ENCODE assay signal across 34 cellular contexts in the genomic region with DNA sequence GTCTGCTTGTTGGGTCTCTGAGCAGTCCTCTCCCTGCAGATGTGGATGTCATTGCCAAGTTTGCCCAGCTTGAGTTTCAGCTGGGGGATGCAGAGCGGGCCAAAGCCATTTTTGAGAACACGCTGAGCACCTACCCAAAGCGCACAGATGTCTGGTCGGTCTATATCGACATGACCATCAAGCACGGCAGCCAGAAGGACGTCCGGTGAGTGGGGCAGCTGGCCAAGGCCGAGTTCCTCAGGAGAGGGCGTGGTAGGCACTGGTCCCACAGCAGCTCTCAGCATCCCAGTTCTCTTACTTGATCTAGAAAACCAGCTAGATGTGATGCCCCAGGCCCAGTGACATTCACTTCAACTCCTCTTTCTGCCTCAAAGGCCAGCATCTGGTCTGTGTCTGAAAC. TPM values are rescaled to one million over a fixed set of nuclear protein-coding genes. Genes with fewer than 3 reads are reported as not detected.
DNase-seq lines count a peak whose midpoint lies in the region; ATAC-seq, FAIRE-seq and TF ChIP-seq lines count a peak whose summit lies in the region.
"Had no signal": no experiment of that assay in that cellular context is flagged by ENCODE, and none has a peak within 500 bp of the region (broad histone marks: within the 10 kb centered on the region; RNA-seq: fewer than 3 reads in every experiment).

No MANE protein-coding gene starts in this region.

- no peak overlapping the region for H3K9ac ChIP-seq in subcutaneous abdominal adipose tissue (ENCODE audit: low read length in 5 of 5)

- DNase-seq in activated naive CD4-positive, alpha-beta T cell treated with anti-CD3 and anti-CD28 coated beads, Interleukin-2, amount 10 ng/mL, durations not matched to agents 7 days and 5 days, result no peak
- DNase-seq in activated naive CD4-positive, alpha-beta T cell treated with anti-CD3 and anti-CD28 coated beads, Interleukin-2, amount 50 U/mL, for 16 hours, result no peak
- DNase-seq in T-cell (no peak), Peyer's patch (no peak), GM12892 (ENCODE audit: insufficient read length) (no peak)
- no peak for DNase-seq in naive thymus-derived CD4-positive, alpha-beta T cell
- DNase-seq: activated CD4-positive, alpha-beta T cell treated with anti-CD3 and anti-CD28 coated beads for 4 hours; activated naive CD4-positive, alpha-beta T cell; activated T-cell treated with anti-CD3 and anti-CD28 coated beads, Interleukin-2, amount 50 U/mL, for 72 hours; amniotic stem cell; brain microvascular endothelial cell; CD8-positive, alpha-beta T cell; HCEC 1CT; hippocampal formation; Kasumi-1; left cardiac atrium; mesenchymal stem cell; NCI-H1417 treated with DMSO at 0.1 percent for 48 hours; NCI-H2081; NCI-H524 treated with DMSO at 0.1 percent for 48 hours; PC-3; right lobe of liver; SHP77 treated with DMSO at 0.1 percent for 48 hours; stimulated activated CD4-positive, alpha-beta T cell treated with anti-CD3 and anti-CD28 coated beads, Interleukin-4, amount 100 ng/mL, for 4 hours; WERI-Rb-1 had no signal

- intact Hi-C loops in naive thymus-derived CD4-positive, alpha-beta T cell (cut with micrococcal nuclease), result no loop called here

- no peak overlapping the region for H3K4me3 Mint-ChIP-seq in activated naive CD4-positive, alpha-beta T cell treated with anti-CD3 and anti-CD28 coated beads, Interleukin-2, amount 10 ng/mL, durations not matched to agents 7 days and 5 days
- no peak overlapping the region for H3K4me3 Mint-ChIP-seq in T-cell
- H3K4me3 Mint-ChIP-seq in naive thymus-derived CD4-positive, alpha-beta T cell, result no peak overlapping the region
- H3K4me3 Mint-ChIP-seq: activated T-cell treated with anti-CD3 and anti-CD28 coated beads, Interleukin-2, amount 50 U/mL, for 72 hours; CD8-positive, alpha-beta T cell had no signal

- H3K36me3 ChIP-seq in gastroesophageal sphincter, result peaks cover 0 to 100% of the 10 kb centered on the region in 2 donors
- peaks cover 0 to 84% (median 80%) of the 10 kb centered on the region in 5 donors for H3K36me3 ChIP-seq in subcutaneous abdominal adipose tissue (ENCODE audit: control insufficient read depth in 5 of 5, insufficient read depth in 5 of 5, low read length in 5 of 5)
- peaks cover 0 to 80% (median 0%) of the 10 kb centered on the region in 3 donors for H3K36me3 ChIP-seq in Peyer's patch
- peaks cover 0 to 88% (median 8%) of the 10 kb centered on the region in 3 experiments for H3K36me3 ChIP-seq in naive thymus-derived CD4-positive, alpha-beta T cell (ENCODE audit: control insufficient read depth in 2 of 3, insufficient read depth in 3 of 3, low read length in 3 of 3)

- CTCF ChIA-PET in activated naive CD4-positive, alpha-beta T cell treated with anti-CD3 and anti-CD28 coated beads, Interleukin-2, amount 10 ng/mL, durations not matched to agents 7 days and 5 days (lab: Charles Lee), result interaction anchor here (0.7 kb wide), 1 partner anchor 32 kb away, joined by 4 read pairs; no protein-coding TSS in a partner anchor
- CTCF ChIA-PET in T-cell (lab: Charles Lee), result no interaction called here
- CTCF ChIA-PET in naive thymus-derived CD4-positive, alpha-beta T cell (lab: Charles Lee), result no interaction called here

- H3K36me3 Mint-ChIP-seq in activated naive CD4-positive, alpha-beta T cell treated with anti-CD3 and anti-CD28 coated beads, Interleukin-2, amount 10 ng/mL, durations not matched to agents 7 days and 5 days, result peaks cover 78% of the 10 kb centered on the region
- peaks cover 64% of the 10 kb centered on the region for H3K36me3 Mint-ChIP-seq in T-cell
- peaks cover 17 to 52% (median 20%) of the 10 kb centered on the region in 5 donors for H3K36me3 Mint-ChIP-seq in naive thymus-derived CD4-positive, alpha-beta T cell

- TF ChIP-seq CTCF in gastroesophageal sphincter (IDR thresholded peaks at IDR 0.05), result no peak
- TF ChIP-seq CTCF in Peyer's patch (IDR thresholded peaks at IDR 0.05), result no peak

- H3K4me3 ChIP-seq in gastroesophageal sphincter (no peak overlapping the region), subcutaneous abdominal adipose tissue (ENCODE audit: low read depth in 1 of 5, low read length in 5 of 5) (no peak overlapping the region), Peyer's patch (no peak overlapping the region)
- H3K4me3 ChIP-seq in naive thymus-derived CD4-positive, alpha-beta T cell (ENCODE audit: low read length), result no peak overlapping the region
- H3K4me3 ChIP-seq: right lobe of liver, suprapubic skin had no signal

- H3K9me3 Mint-ChIP-seq in activated naive CD4-positive, alpha-beta T cell treated with anti-CD3 and anti-CD28 coated beads, Interleukin-2, amount 10 ng/mL, durations not matched to agents 7 days and 5 days, result no peaks in the 10 kb centered on the region
- H3K9me3 Mint-ChIP-seq in T-cell, result no peaks in the 10 kb centered on the region
- peaks cover 0 to 1% (median 0%) of the 10 kb centered on the region in 11 donors for H3K9me3 Mint-ChIP-seq in naive thymus-derived CD4-positive, alpha-beta T cell
- H3K9me3 Mint-ChIP-seq: activated T-cell treated with anti-CD3 and anti-CD28 coated beads, Interleukin-2, amount 50 U/mL, for 72 hours; CD8-positive, alpha-beta T cell had no signal

- POLR2A ChIA-PET in T-cell (lab: Charles Lee), result no interaction called here
- POLR2A ChIA-PET in naive thymus-derived CD4-positive, alpha-beta T cell (lab: Charles Lee), result no interaction called here

- TF ChIP-seq POLR2A in gastroesophageal sphincter (IDR thresholded peaks at IDR 0.05) (no peak), Peyer's patch (IDR thresholded peaks at IDR 0.05) (no peak), GM12892 (IDR thresholded peaks at IDR 0.05; ENCODE audit: low read depth, low read length) (no peak)

- WGBS in gastroesophageal sphincter (ENCODE audit: low coverage in 1 of 2), 2 donors, result 90% methylated on average over 2 of the region's 10 CpGs; no CpG with 5 or more reads in 1 of the 2 donors

- peak overlapping the region; percentile 76 for H3K27ac Mint-ChIP-seq in activated naive CD4-positive, alpha-beta T cell treated with anti-CD3 and anti-CD28 coated beads, Interleukin-2, amount 10 ng/mL, durations not matched to agents 7 days and 5 days
- H3K27ac Mint-ChIP-seq in T-cell, result peak overlapping the region; percentile 36 to 59
- H3K27ac Mint-ChIP-seq in naive thymus-derived CD4-positive, alpha-beta T cell, result no peak overlapping the region
- H3K27ac Mint-ChIP-seq: progenitor cell of endocrine pancreas had no signal

- H3K27me3 ChIP-seq in gastroesophageal sphincter (no peaks in the 10 kb centered on the region), subcutaneous abdominal adipose tissue (ENCODE audit: control insufficient read depth in 5 of 5, insufficient read depth in 4 of 5, low read length in 5 of 5) (peaks cover 0 to 1% (median 0%) of the 10 kb centered on the region in 5 donors), Peyer's patch (no peaks in the 10 kb centered on the region)
- no peaks in the 10 kb centered on the region for H3K27me3 ChIP-seq in naive thymus-derived CD4-positive, alpha-beta T cell (ENCODE audit: control insufficient read depth in 2 of 2, insufficient read depth in 2 of 2, low read length in 2 of 2)
- H3K27me3 ChIP-seq: brain microvascular endothelial cell, right lobe of liver, suprapubic skin had no signal

- no peak for FAIRE-seq in GM12892 (lab: Jason Lieb, UNC)

- no peak for TF ChIP-seq EP300 in gastroesophageal sphincter (IDR thresholded peaks at IDR 0.05)

- ATAC-seq in T-cell (replicated peaks in 1 of 4) (no peak), gastroesophageal sphincter (no peak)
- no peak for ATAC-seq in naive thymus-derived CD4-positive, alpha-beta T cell
- ATAC-seq: activated T-cell treated with anti-CD3 and anti-CD28 coated beads, Interleukin-2, amount 50 U/mL, for 72 hours; CD8-positive, alpha-beta T cell; left cardiac atrium; PC-3; right lobe of liver had no signal

- H3K9me3 ChIP-seq in gastroesophageal sphincter, result no peaks in the 10 kb centered on the region
- H3K9me3 ChIP-seq in subcutaneous abdominal adipose tissue (ENCODE audit: control insufficient read depth in 5 of 5, low read length in 5 of 5), result no peaks in the 10 kb centered on the region
- H3K9me3 ChIP-seq in Peyer's patch, result no peaks in the 10 kb centered on the region
- H3K9me3 ChIP-seq in naive thymus-derived CD4-positive, alpha-beta T cell (ENCODE audit: control insufficient read depth in 2 of 3, low read length in 3 of 3), result no peaks in the 10 kb centered on the region
- H3K9me3 ChIP-seq: right lobe of liver, suprapubic skin had no signal

- peaks cover 35% of the 10 kb centered on the region for H3K4me1 Mint-ChIP-seq in activated naive CD4-positive, alpha-beta T cell treated with anti-CD3 and anti-CD28 coated beads, Interleukin-2, amount 10 ng/mL, durations not matched to agents 7 days and 5 days
- H3K4me1 Mint-ChIP-seq in T-cell, result peaks cover 22 to 27% (median 23%) of the 10 kb centered on the region in 3 donors
- peaks cover 11 to 29% (median 15%) of the 10 kb centered on the region in 7 donors for H3K4me1 Mint-ChIP-seq in naive thymus-derived CD4-positive, alpha-beta T cell

- H3K4me1 ChIP-seq in gastroesophageal sphincter (peaks cover 0 to 76% (median 42%) of the 10 kb centered on the region in 3 donors), subcutaneous abdominal adipose tissue (ENCODE audit: control insufficient read depth in 5 of 5, insufficient read depth in 5 of 5, low read length in 5 of 5) (peaks cover 27 to 78% (median 62%) of the 10 kb centered on the region in 5 donors), Peyer's patch (peaks cover 0 to 19% (median 4%) of the 10 kb centered on the region in 4 donors)
- H3K4me1 ChIP-seq in naive thymus-derived CD4-positive, alpha-beta T cell (ENCODE audit: control insufficient read depth in 2 of 2, insufficient read depth in 2 of 2, low read length in 2 of 2), result peaks cover 1 to 9% of the 10 kb centered on the region in 2 donors
- H3K4me1 ChIP-seq: right lobe of liver had no signal

- H3K27me3 Mint-ChIP-seq in activated naive CD4-positive, alpha-beta T cell treated with anti-CD3 and anti-CD28 coated beads, Interleukin-2, amount 10 ng/mL, durations not matched to agents 7 days and 5 days, result no peaks in the 10 kb centered on the region
- no peaks in the 10 kb centered on the region for H3K27me3 Mint-ChIP-seq in T-cell
- no peaks in the 10 kb centered on the region for H3K27me3 Mint-ChIP-seq in naive thymus-derived CD4-positive, alpha-beta T cell
- H3K27me3 Mint-ChIP-seq: progenitor cell of endocrine pancreas had no signal

- H3K27ac ChIP-seq in gastroesophageal sphincter (peak overlapping the region in 3 of 4 donors; percentile 86 to 91 (median 90)), subcutaneous abdominal adipose tissue (ENCODE audit: low read depth, low read length) (peak overlapping the region; percentile 92), Peyer's patch (no peak overlapping the region)
- H3K27ac ChIP-seq in naive thymus-derived CD4-positive, alpha-beta T cell (ENCODE audit: low read depth, low read length), result no peak overlapping the region
- H3K27ac ChIP-seq: brain microvascular endothelial cell, WERI-Rb-1 had no signal

RNA-seq across cellular contexts. Expression of a gene that starts 7.7 kb away (rescaled TPM):
- total RNA-seq in T-cell, result 10 to 100 TPM in 4 of 5 donors, 1 to 10 TPM in 1; 8.9 to 76.7 (median 46.8) TPM
- 10 to 100 TPM; 30.8 to 69.3 (median 49.6) TPM for total RNA-seq in gastroesophageal sphincter
- 10 to 100 TPM in 3 of 4 donors, 1 to 10 TPM in 1; 8.6 to 33.8 (median 23.1) TPM for total RNA-seq in Peyer's patch
- total RNA-seq in naive thymus-derived CD4-positive, alpha-beta T cell, result 10 to 100 TPM in 4 of 5 experiments, 1 to 10 TPM in 1; 3.4 to 67.2 (median 19.3) TPM
- 1 to 10 TPM; 2.0 to 6.4 TPM for polyA plus RNA-seq in naive thymus-derived CD4-positive, alpha-beta T cell
- polyA plus RNA-seq in GM12892 (2012; ENCODE audit: missing spikeins), result 11.5 TPM

RNA-seq across cellular contexts. Expression of a gene that starts 14.2 kb away (rescaled TPM):
- total RNA-seq in T-cell, result not detected
- total RNA-seq in gastroesophageal sphincter, result not detected
- under 1 TPM in 1 of 4 donors, not detected in 3; 0.85 TPM for total RNA-seq in Peyer's patch
- not detected for total RNA-seq in naive thymus-derived CD4-positive, alpha-beta T cell
- polyA plus RNA-seq in naive thymus-derived CD4-positive, alpha-beta T cell, result not detected
- 0.53 TPM for polyA plus RNA-seq in GM12892 (2012; ENCODE audit: missing spikeins)
- total RNA-seq: A673; activated T-cell treated with anti-CD3 and anti-CD28 coated beads, Interleukin-2, amount 50 U/mL, for 72 hours; CD8-positive, alpha-beta T cell; cerebellum; Daoy; fibroblast of lung; left cardiac atrium; PC-3; progenitor cell of endocrine pancreas; right lobe of liver; suprapubic skin; urinary bladder had no signal
- polyA plus RNA-seq: fibroblast of lung, urinary bladder had no signal

RNA-seq across cellular contexts. Expression of a gene that starts 34.6 kb away (rescaled TPM):
- total RNA-seq in T-cell, result not detected
- not detected for total RNA-seq in gastroesophageal sphincter
- not detected for total RNA-seq in Peyer's patch
- not detected for total RNA-seq in naive thymus-derived CD4-positive, alpha-beta T cell
- not detected for polyA plus RNA-seq in naive thymus-derived CD4-positive, alpha-beta T cell
- polyA plus RNA-seq in GM12892 (2012; ENCODE audit: missing spikeins), result 0.47 TPM
- total RNA-seq: A673; activated T-cell treated with anti-CD3 and anti-CD28 coated beads, Interleukin-2, amount 50 U/mL, for 72 hours; CD8-positive, alpha-beta T cell; cerebellum; fibroblast of lung; left cardiac atrium; right lobe of liver; suprapubic skin; urinary bladder had no signal
- polyA plus RNA-seq: fibroblast of lung, urinary bladder had no signal

RNA-seq across cellular contexts. Expression of a gene that starts 48.1 kb away (rescaled TPM):
- total RNA-seq in T-cell, result 10 to 100 TPM; 24.0 to 53.3 (median 45.2) TPM
- total RNA-seq in gastroesophageal sphincter, result 10 to 100 TPM; 14.3 to 21.7 (median 17.6) TPM
- total RNA-seq in Peyer's patch, result 10 to 100 TPM; 11.6 to 42.1 (median 19.0) TPM
- 10 to 100 TPM; 28.8 to 56.3 (median 38.8) TPM for total RNA-seq in naive thymus-derived CD4-positive, alpha-beta T cell
- 10 to 100 TPM in 1 of 2 donors, 1 to 10 TPM in 1; 7.5 to 15.9 TPM for polyA plus RNA-seq in naive thymus-derived CD4-positive, alpha-beta T cell
- 24.1 TPM for polyA plus RNA-seq in GM12892 (2012; ENCODE audit: missing spikeins)

RNA-seq across cellular contexts. Expression of a gene that starts 48.2 kb away (rescaled TPM):
- total RNA-seq in T-cell (100 to 1,000 TPM; 119 to 142 (median 127) TPM), gastroesophageal sphincter (100 to 1,000 TPM; 321 to 561 (median 470) TPM), Peyer's patch (100 to 1,000 TPM in 3 of 4 donors, 10 to 100 TPM in 1; 78.6 to 235 (median 167) TPM)
- total RNA-seq in naive thymus-derived CD4-positive, alpha-beta T cell, result 100 to 1,000 TPM; 106 to 334 (median 120) TPM
- 100 to 1,000 TPM; 339 to 525 TPM for polyA plus RNA-seq in naive thymus-derived CD4-positive, alpha-beta T cell
- polyA plus RNA-seq in GM12892 (2012; ENCODE audit: missing spikeins), result 626 TPM

Comparison
In these comparisons a context has a peak if more than half of its experiments do, and no peak if none do; other contexts are left out.
1. H3K27ac Mint-ChIP-seq: peak in activated naive CD4-positive, alpha-beta T cell treated with anti-CD3 and anti-CD28 coated beads, Interleukin-2, amount 10 ng/mL, durations not matched to agents 7 days and 5 days (single experiment) and T-cell (2 of 2); none in naive thymus-derived CD4-positive, alpha-beta T cell (0 of 9).
2. H3K27ac ChIP-seq: peak in gastroesophageal sphincter (3 of 4) and subcutaneous abdominal adipose tissue (single experiment); none in Peyer's patch (0 of 4) and naive thymus-derived CD4-positive, alpha-beta T cell (single experiment).